Comparison of ENCODE assay signal across 27 cellular contexts in genomic region chr5:93868851-93869250, GRCh38.
"Had no signal": no experiment of that assay in that cellular context is flagged by ENCODE, and none has a peak within 500 bp of the region (broad histone marks: within the 10 kb centered on the region; RNA-seq: fewer than 3 reads in every experiment).

No MANE protein-coding gene starts in this region.

- H3K4me1 ChIP-seq: stomach, suprapubic skin, testis, thyroid gland, tibial artery, transverse colon, upper lobe of left lung, upper lobe of right lung, uterus, vagina had no signal

- ATAC-seq: stimulated activated effector memory CD8-positive, alpha-beta T cell treated with anti-CD3 and anti-CD28 coated beads, Interleukin-12 subunit alpha, Interleukin-12 subunit beta, amount 100 ng/mL, for 72 hours; stimulated activated memory B cell treated with anti-CD40 and anti-IgM and Interleukin-4, amounts not matched to agents 10 μg/mL and 1 μg/mL and 100 μg/mL, for 72 hours; stimulated activated naive B cell treated with anti-CD40 and anti-IgM and Interleukin-4, amounts not matched to agents 10 μg/mL and 1 μg/mL and 100 μg/mL, for 72 hours; stimulated activated naive CD8-positive, alpha-beta T cell treated with anti-CD3 and anti-CD28 coated beads, Interleukin-15, amount 100 ng/mL, for 72 hours; stimulated activated naive CD8-positive, alpha-beta T cell treated with anti-CD3 and anti-CD28 coated beads, Interleukin-15, Interleukin-2, amounts not matched to agents 100 U/mL and 50 U/mL, for 24 hours; upper lobe of right lung had no signal

- H3K36me3 ChIP-seq: suprapubic skin, thoracic aorta, thyroid gland, transverse colon, upper lobe of right lung, uterus, vagina had no signal

- DNase-seq: stimulated activated CD4-positive, alpha-beta T cell treated with anti-CD3 and anti-CD28 coated beads, Interleukin-2, amount 100 ng/mL, for 48 hours; stimulated activated CD4-positive, alpha-beta T cell treated with anti-CD3 and anti-CD28 coated beads, Interleukin-4, amount 100 ng/mL, for 1 hour; stimulated activated CD4-positive, alpha-beta T cell treated with anti-CD3 and anti-CD28 coated beads, Interleukin-4, amount 100 ng/mL, for 24 hours; stimulated activated CD4-positive, alpha-beta T cell treated with anti-CD3 and anti-CD28 coated beads, Interleukin-4, amount 100 ng/mL, for 4 hours; stimulated activated CD8-positive, alpha-beta memory T cell treated with anti-CD3 and anti-CD28 coated beads, Interleukin-4, amount 100 ng/mL, for 48 hours; stimulated activated naive B cell treated with anti-CD40 and anti-IgM and Interleukin-4, amounts not matched to agents 10 μg/mL and 1 μg/mL and 100 μg/mL, for 72 hours; stimulated activated naive CD4-positive, alpha-beta T cell; stimulated activated naive CD4-positive, alpha-beta T cell treated with Interleukin-2 at 50 U/mL for 16 hours; stimulated activated naive CD8-positive, alpha-beta T cell treated with anti-CD3 and anti-CD28 coated beads, Interleukin-15, amount 100 ng/mL, for 72 hours; stimulated activated naive CD8-positive, alpha-beta T cell treated with anti-CD3 and anti-CD28 coated beads, Interleukin-15, Interleukin-2, amounts not matched to agents 100 U/mL and 50 U/mL, for 24 hours; stomach; substantia nigra; testis; thyroid gland; tibial artery; transverse colon; trophoblast cell; upper lobe of left lung; upper lobe of right lung; uterus had no signal

- H3K27me3 ChIP-seq: stomach, suprapubic skin, testis, thyroid gland, tibial artery, tibial nerve, transverse colon, upper lobe of left lung, upper lobe of right lung, uterus, vagina had no signal

- H3K4me3 ChIP-seq: stomach, suprapubic skin, testis, thoracic aorta, thyroid gland, tibial artery, tibial nerve, transverse colon, upper lobe of left lung, upper lobe of right lung, uterus, vagina had no signal

- H3K27ac ChIP-seq: stomach, suprapubic skin, testis, thoracic aorta, thyroid gland, tibial artery, tibial nerve, transverse colon, upper lobe of left lung, upper lobe of right lung, uterus, vagina had no signal

- FAIRE-seq: urothelium cell line had no signal

- H3K9me3 ChIP-seq: stomach, suprapubic skin, testis, thoracic aorta, thyroid gland, tibial artery, tibial nerve, transverse colon, upper lobe of left lung, upper lobe of right lung, uterus, vagina had no signal
